9 cellular contexts compared by ENCODE assay signal in the genomic region with DNA sequence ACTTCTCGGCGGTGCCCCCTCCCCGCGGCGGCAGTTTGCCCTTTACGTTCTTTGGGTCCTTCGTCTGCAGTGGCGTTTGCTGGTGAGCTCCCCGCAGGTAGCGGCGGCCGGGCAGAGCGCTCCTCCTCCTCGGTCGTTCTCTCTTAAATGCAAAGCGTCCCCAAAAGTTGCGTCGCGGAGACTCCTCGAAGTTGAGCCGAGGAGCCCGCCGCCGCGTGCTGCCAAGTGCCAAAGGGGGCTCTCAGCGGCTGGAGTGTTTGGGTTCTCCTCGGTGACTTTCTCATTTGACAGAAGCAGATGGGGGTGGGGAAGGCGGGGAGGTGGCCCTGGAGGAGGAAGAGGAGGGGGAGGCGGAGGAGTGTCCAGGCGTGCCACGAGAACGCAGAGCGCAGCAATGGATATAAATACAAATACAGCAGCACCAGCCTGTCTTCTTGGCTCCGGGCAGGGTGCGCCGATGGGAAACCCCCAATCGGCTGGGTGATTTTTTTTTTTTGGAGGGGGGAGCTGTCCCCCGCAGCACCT. TPM values are rescaled to one million over a fixed set of nuclear protein-coding genes. Genes with fewer than 3 reads are reported as not detected.
A peak's percentile ranks its signal among the peaks of the same experiment; 100 is the strongest.
DNase-seq lines count a peak whose midpoint lies in the region; ATAC-seq, FAIRE-seq and TF ChIP-seq lines count a peak whose summit lies in the region.
"Had no signal": no experiment of that assay in that cellular context is flagged by ENCODE, and none has a peak within 500 bp of the region (broad histone marks: within the 10 kb centered on the region; RNA-seq: fewer than 3 reads in every experiment).

Gene SOX21, minus strand, starts transcription at position 259 of the 525 bp plus-strand sequence. CDS start 496 bp downstream, outside the sequence.

- H3K27me3 Mint-ChIP-seq in CD4-positive, CD25-positive, alpha-beta regulatory T cell: peaks cover 80% of the 10 kb centered on the region
- H3K27me3 Mint-ChIP-seq in naive thymus-derived CD8-positive, alpha-beta T cell: peaks cover 44 to 69% (median 65%) of the 10 kb centered on the region in 5 donors

- no peak within 1 kb of the TSS for H3K27ac ChIP-seq in CD4-positive, CD25-positive, alpha-beta regulatory T cell (ENCODE audit: insufficient read depth, low read length, poor library complexity, severe bottlenecking)

- H3K27ac Mint-ChIP-seq in CD4-positive, CD25-positive, alpha-beta regulatory T cell: no peak within 1 kb of the TSS
- peak within 1 kb of the TSS in 1 of 10 donors; percentile 57 for H3K27ac Mint-ChIP-seq in naive thymus-derived CD8-positive, alpha-beta T cell

- H3K4me1 Mint-ChIP-seq in CD4-positive, CD25-positive, alpha-beta regulatory T cell: peaks cover 11 to 31% (median 14%) of the 10 kb centered on the region in 4 donors
- H3K4me1 Mint-ChIP-seq in naive thymus-derived CD8-positive, alpha-beta T cell: peaks cover 9 to 30% (median 25%) of the 10 kb centered on the region in 4 donors

- no peak for DNase-seq in CD4-positive, CD25-positive, alpha-beta regulatory T cell
- DNase-seq in bronchial epithelial cell (ENCODE audit: low read depth) (no peak), kidney glomerular epithelial cell (lab: John Stamatoyannopoulos, UW) (no peak), T-helper 9 cell (no peak), GM19238 (ENCODE audit: insufficient read length, low spot score) (no peak)
- no peak for DNase-seq in naive thymus-derived CD8-positive, alpha-beta T cell

- peaks cover 0 to 4% of the 10 kb centered on the region in 2 experiments for H3K9me3 ChIP-seq in CD4-positive, CD25-positive, alpha-beta regulatory T cell (ENCODE audit: control insufficient read depth in 2 of 2, low read length in 2 of 2)

- H3K27me3 ChIP-seq in CD4-positive, CD25-positive, alpha-beta regulatory T cell (ENCODE audit: control insufficient read depth, insufficient read depth, low read length): peaks cover 44% of the 10 kb centered on the region
- peaks cover 9% of the 10 kb centered on the region for H3K27me3 ChIP-seq in bronchial epithelial cell (ENCODE audit: control insufficient read depth, insufficient read depth, low read length)

- no peak for ATAC-seq in CD4-positive, CD25-positive, alpha-beta regulatory T cell (ENCODE audit: low read depth in 2 of 2)
- ATAC-seq in naive thymus-derived CD8-positive, alpha-beta T cell: peak in 1 of 2 donors; percentile 54
- ATAC-seq in HG02763 (IDR thresholded peaks at IDR 0.05; ENCODE audit: unreplicated experiment): no peak
- ATAC-seq: HCT116 had no signal

- H3K4me1 ChIP-seq in CD4-positive, CD25-positive, alpha-beta regulatory T cell (ENCODE audit: control insufficient read depth, insufficient read depth, low read length, poor library complexity, severe bottlenecking): peaks cover 29% of the 10 kb centered on the region

- H3K4me3 Mint-ChIP-seq in CD4-positive, CD25-positive, alpha-beta regulatory T cell: peak within 1 kb of the TSS in 3 of 4 donors; percentile 52 to 75 (median 71)
- peak within 1 kb of the TSS; percentile 45 to 76 (median 65) for H3K4me3 Mint-ChIP-seq in naive thymus-derived CD8-positive, alpha-beta T cell

- TF ChIP-seq EP300 in Ishikawa (IDR thresholded peaks at IDR 0.05; ENCODE audit: borderline replicate concordance): no peak

- no peaks in the 10 kb centered on the region for H3K36me3 ChIP-seq in CD4-positive, CD25-positive, alpha-beta regulatory T cell (ENCODE audit: control insufficient read depth, insufficient read depth, low read length)
- H3K36me3 ChIP-seq in bronchial epithelial cell (ENCODE audit: control insufficient read depth, insufficient read depth, low read length): no peaks in the 10 kb centered on the region

- TF ChIP-seq RAD21 in Ishikawa (IDR thresholded peaks at IDR 0.05; ENCODE audit: low read depth): no peak

- FAIRE-seq in bronchial epithelial cell (lab: Jason Lieb, UNC): no peak

- no peak for TF ChIP-seq CTCF in bronchial epithelial cell (IDR thresholded peaks at IDR 0.05; ENCODE audit: insufficient read depth, low read length, severe bottlenecking)

- no peak within 1 kb of the TSS for H3K4me3 ChIP-seq in CD4-positive, CD25-positive, alpha-beta regulatory T cell (ENCODE audit: low read depth, low read length)
- peak within 1 kb of the TSS; percentile 36 for H3K4me3 ChIP-seq in bronchial epithelial cell (ENCODE audit: low read depth, low read length)

- POLR2A ChIA-PET in naive thymus-derived CD8-positive, alpha-beta T cell (lab: Charles Lee): no interaction called here

- H3K9me3 Mint-ChIP-seq in CD4-positive, CD25-positive, alpha-beta regulatory T cell: peaks cover 0 to 6% (median 0%) of the 10 kb centered on the region in 7 donors
- peaks cover 0 to 20% (median 9%) of the 10 kb centered on the region in 9 donors for H3K9me3 Mint-ChIP-seq in naive thymus-derived CD8-positive, alpha-beta T cell

- H3K36me3 Mint-ChIP-seq in CD4-positive, CD25-positive, alpha-beta regulatory T cell: no peaks in the 10 kb centered on the region
- H3K36me3 Mint-ChIP-seq in naive thymus-derived CD8-positive, alpha-beta T cell: peaks cover 2 to 13% (median 11%) of the 10 kb centered on the region in 3 donors

TF ChIP-seq in Ishikawa, 13 proteins besides CTCF, POLR2A, EP300 and RAD21:
- TF ChIP-seq FOXM1 (IDR thresholded peaks at IDR 0.05; ENCODE audit: borderline replicate concordance, low read depth) (no peak), TCF12 (IDR thresholded peaks at IDR 0.05; ENCODE audit: low read depth) (no peak), YY1 (IDR thresholded peaks at IDR 0.05; ENCODE audit: low read depth) (no peak), TAF1 (IDR thresholded peaks at IDR 0.05; ENCODE audit: low read depth) (no peak), NFIC (IDR thresholded peaks at IDR 0.05) (no peak)
- TF ChIP-seq, protein P1, sequence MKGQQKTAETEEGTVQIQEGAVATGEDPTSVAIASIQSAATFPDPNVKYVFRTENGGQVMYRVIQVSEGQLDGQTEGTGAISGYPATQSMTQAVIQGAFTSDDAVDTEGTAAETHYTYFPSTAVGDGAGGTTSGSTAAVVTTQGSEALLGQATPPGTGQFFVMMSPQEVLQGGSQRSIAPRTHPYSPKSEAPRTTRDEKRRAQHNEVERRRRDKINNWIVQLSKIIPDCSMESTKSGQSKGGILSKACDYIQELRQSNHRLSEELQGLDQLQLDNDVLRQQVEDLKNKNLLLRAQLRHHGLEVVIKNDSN (IDR thresholded peaks at IDR 0.05): no peak
- TF ChIP-seq, protein P2, sequence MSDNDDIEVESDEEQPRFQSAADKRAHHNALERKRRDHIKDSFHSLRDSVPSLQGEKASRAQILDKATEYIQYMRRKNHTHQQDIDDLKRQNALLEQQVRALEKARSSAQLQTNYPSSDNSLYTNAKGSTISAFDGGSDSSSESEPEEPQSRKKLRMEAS (IDR thresholded peaks at IDR 0.05): 0 out of 2 replicates have a peak, but pooled peaks have one; percentile 17

RNA-seq across cellular contexts. Expression of gene SOX21, which starts in this region (rescaled TPM):
- not detected for total RNA-seq in CD4-positive, CD25-positive, alpha-beta regulatory T cell
- not detected for polyA plus RNA-seq in CD4-positive, CD25-positive, alpha-beta regulatory T cell
- total RNA-seq in bronchial epithelial cell: 1.1 and 3.1 TPM in 2 replicates
- not detected for total RNA-seq in naive thymus-derived CD8-positive, alpha-beta T cell
- polyA plus RNA-seq in naive thymus-derived CD8-positive, alpha-beta T cell: not detected
